28 cellular contexts compared by ENCODE assay signal in the genomic region with DNA sequence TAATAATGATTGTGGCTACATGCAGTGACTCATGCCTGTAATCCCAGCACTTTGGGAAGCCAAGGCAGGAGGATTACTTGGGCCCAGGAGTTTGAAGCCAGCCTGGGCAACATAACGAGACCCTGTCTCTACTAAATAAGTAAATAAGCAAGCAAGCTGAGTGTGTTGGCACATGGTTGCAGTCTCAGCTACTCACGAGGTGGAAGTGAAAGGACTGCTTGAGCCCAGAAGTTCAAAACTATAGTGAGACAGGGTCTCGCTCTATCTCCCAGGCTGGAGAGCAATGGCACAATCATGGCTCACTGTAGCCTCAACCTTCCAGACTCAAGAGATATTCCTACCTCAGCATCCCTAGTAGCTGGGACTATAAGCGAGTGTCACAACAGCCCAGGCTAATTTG.
DNase-seq lines count a peak whose midpoint lies in the region; ATAC-seq and TF ChIP-seq lines count a peak whose summit lies in the region.
"Had no signal": no experiment of that assay in that cellular context is flagged by ENCODE, and none has a peak within 500 bp of the region (broad histone marks: within the 10 kb centered on the region; RNA-seq: fewer than 3 reads in every experiment).

No MANE protein-coding gene starts in this region.

- CTCF ChIA-PET in activated CD8-positive, alpha-beta memory T cell treated with anti-CD3 and anti-CD28 coated beads, Interleukin-2, amount 10 ng/mL, durations not matched to agents 7 days and 5 days (lab: Charles Lee): interaction anchor here (0.9 to 1.0 kb wide), 2 partner anchors 27 to 93 kb away, joined by 3 read pairs; no protein-coding TSS in a partner anchor

- TF ChIP-seq POLR2A in sigmoid colon (IDR thresholded peaks at IDR 0.05): no peak

- WGBS in sigmoid colon, 2 donors: 76 to 92% methylated on average over 4 of the region's 4 CpGs

- H3K27me3 Mint-ChIP-seq in activated CD8-positive, alpha-beta memory T cell treated with anti-CD3 and anti-CD28 coated beads, Interleukin-2, amount 10 ng/mL, durations not matched to agents 7 days and 5 days: no peaks in the 10 kb centered on the region
- no peaks in the 10 kb centered on the region for H3K27me3 Mint-ChIP-seq in memory B cell
- H3K27me3 Mint-ChIP-seq: CD4-positive, alpha-beta memory T cell had no signal

- no peak overlapping the region for H3K4me3 Mint-ChIP-seq in activated CD8-positive, alpha-beta memory T cell treated with anti-CD3 and anti-CD28 coated beads, Interleukin-2, amount 10 ng/mL, durations not matched to agents 7 days and 5 days
- H3K4me3 Mint-ChIP-seq in memory B cell: no peak overlapping the region
- H3K4me3 Mint-ChIP-seq: CD4-positive, alpha-beta memory T cell had no signal

- H3K36me3 ChIP-seq in stomach smooth muscle (ENCODE audit: control insufficient read depth in 2 of 2, insufficient read depth in 2 of 2, low read length in 2 of 2) (no peaks in the 10 kb centered on the region), sigmoid colon (no peaks in the 10 kb centered on the region)
- H3K36me3 ChIP-seq: SJSA1 had no signal

- H3K36me3 Mint-ChIP-seq in activated CD8-positive, alpha-beta memory T cell treated with anti-CD3 and anti-CD28 coated beads, Interleukin-2, amount 10 ng/mL, durations not matched to agents 7 days and 5 days: peaks cover 66% of the 10 kb centered on the region
- H3K36me3 Mint-ChIP-seq in memory B cell: peaks cover 19% of the 10 kb centered on the region

- no peaks in the 10 kb centered on the region for H3K9me3 Mint-ChIP-seq in activated CD8-positive, alpha-beta memory T cell treated with anti-CD3 and anti-CD28 coated beads, Interleukin-2, amount 10 ng/mL, durations not matched to agents 7 days and 5 days (ENCODE audit: low read depth)
- no peaks in the 10 kb centered on the region for H3K9me3 Mint-ChIP-seq in memory B cell
- H3K9me3 Mint-ChIP-seq: CD4-positive, alpha-beta memory T cell had no signal

- H3K27me3 ChIP-seq in stomach smooth muscle (ENCODE audit: control insufficient read depth in 1 of 2, insufficient read depth in 2 of 2, low read length in 2 of 2): no peaks in the 10 kb centered on the region
- H3K27me3 ChIP-seq in sigmoid colon: no peaks in the 10 kb centered on the region
- H3K27me3 ChIP-seq: BLaER1 treated with 17β-estradiol and CSF1 and Interleukin-3, amounts not matched to agents 10 nM and 100 nM; SJSA1 had no signal

- DNase-seq in activated CD8-positive, alpha-beta memory T cell treated with anti-CD3 and anti-CD28 coated beads, Interleukin-2, amount 10 ng/mL, durations not matched to agents 7 days and 5 days: no peak
- DNase-seq in activated CD8-positive, alpha-beta memory T cell treated with anti-CD3 and anti-CD28 coated beads for 24 hours: no peak
- peak; percentile 12 for DNase-seq in amniotic epithelial cell (ENCODE audit: low read depth)
- DNase-seq in memory B cell (ENCODE audit: low spot score in 2 of 2): no peak
- DNase-seq in AML-193 (lab: John Stamatoyannopoulos, UW): no peak
- DNase-seq in sigmoid colon: no peak
- DNase-seq: ACHN; CD4-positive, alpha-beta memory T cell; COR-L47; DMS53; Karpas-422; MV-4-11; NCI-H1105; NCI-H146; NCI-H1930; NCI-H2107; NCI-H524; NCI-H82; NK-92 treated with Interleukin-12 subunit alpha and Interleukin-12 subunit beta, amount 100 ng/mL, for 24 hours; Right ventricle myocardium superior; RPMI8226 had no signal

- intact Hi-C loops in sigmoid colon (cut with DNase I): no loop called here

- peak overlapping the region; percentile 40 for H3K27ac Mint-ChIP-seq in activated CD8-positive, alpha-beta memory T cell treated with anti-CD3 and anti-CD28 coated beads, Interleukin-2, amount 10 ng/mL, durations not matched to agents 7 days and 5 days
- H3K27ac Mint-ChIP-seq in memory B cell: peak overlapping the region; percentile 28
- H3K27ac Mint-ChIP-seq: CD4-positive, alpha-beta memory T cell had no signal

- TF ChIP-seq EP300 in sigmoid colon (IDR thresholded peaks at IDR 0.05): no peak

- H3K4me1 ChIP-seq in stomach smooth muscle (ENCODE audit: control insufficient read depth, insufficient read depth, low read length) (peaks cover 11% of the 10 kb centered on the region), sigmoid colon (peaks cover 0 to 27% (median 15%) of the 10 kb centered on the region in 4 donors)
- H3K4me1 ChIP-seq: BLaER1 treated with 17β-estradiol and CSF1 and Interleukin-3, amounts not matched to agents 10 nM and 100 nM; SJSA1 had no signal

- no peak for TF ChIP-seq CTCF in sigmoid colon (IDR thresholded peaks at IDR 0.05)

- H3K9me3 ChIP-seq in stomach smooth muscle (ENCODE audit: control insufficient read depth in 2 of 2, low read length in 2 of 2) (no peaks in the 10 kb centered on the region), sigmoid colon (no peaks in the 10 kb centered on the region)
- H3K9me3 ChIP-seq: BLaER1 treated with 17β-estradiol and CSF1 and Interleukin-3, amounts not matched to agents 10 nM and 100 nM; SJSA1 had no signal

- no peak overlapping the region for H3K4me3 ChIP-seq in stomach smooth muscle (ENCODE audit: low read length in 2 of 2)
- no peak overlapping the region for H3K4me3 ChIP-seq in sigmoid colon
- H3K4me3 ChIP-seq: BLaER1 treated with 17β-estradiol and CSF1 and Interleukin-3, amounts not matched to agents 10 nM and 100 nM; GM12878; SJSA1 had no signal

- peaks cover 52% of the 10 kb centered on the region for H3K4me1 Mint-ChIP-seq in activated CD8-positive, alpha-beta memory T cell treated with anti-CD3 and anti-CD28 coated beads, Interleukin-2, amount 10 ng/mL, durations not matched to agents 7 days and 5 days
- H3K4me1 Mint-ChIP-seq in memory B cell: no peaks in the 10 kb centered on the region

- no peak for ATAC-seq in activated CD8-positive, alpha-beta memory T cell treated with anti-CD3 and anti-CD28 coated beads, Interleukin-2, amount 10 ng/mL, durations not matched to agents 7 days and 5 days
- no peak for ATAC-seq in memory B cell (ENCODE audit: low read depth)
- ATAC-seq in GM18909 (IDR thresholded peaks at IDR 0.05; ENCODE audit: poor library complexity, unreplicated experiment): no peak
- ATAC-seq: GM12878, HepG2 had no signal

- H3K27ac ChIP-seq in stomach smooth muscle (ENCODE audit: low read length) (peak overlapping the region; percentile 13), sigmoid colon (peak overlapping the region in 1 of 4 donors; percentile 25)
- H3K27ac ChIP-seq: 22Rv1; BLaER1 treated with 17β-estradiol and CSF1 and Interleukin-3, amounts not matched to agents 10 nM and 100 nM; SJSA1 had no signal

- no peak overlapping the region for H3K9ac ChIP-seq in stomach smooth muscle (ENCODE audit: low read length in 2 of 2)
- H3K9ac ChIP-seq: BLaER1 treated with 17β-estradiol and CSF1 and Interleukin-3, amounts not matched to agents 10 nM and 100 nM had no signal
